In genomic region chr10:114043532-114044250, GRCh38 we compare ENCODE assay signal across 8 cellular contexts.
A peak's percentile ranks its signal among the peaks of the same experiment; 100 is the strongest.
DNase-seq lines count a peak whose midpoint lies in the region; ATAC-seq and TF ChIP-seq lines count a peak whose summit lies in the region.

Gene ADRB1 (plus strand): TSS chr10:114043866. CDS start chr10:114044133, 267 bp downstream.

- ATAC-seq in GM21825 (IDR thresholded peaks at IDR 0.05; ENCODE audit: unreplicated experiment) (peak; percentile 59), HG03135 (IDR thresholded peaks at IDR 0.05; ENCODE audit: unreplicated experiment) (no peak)
- peak; percentile 61 for ATAC-seq in stimulated activated naive CD8-positive, alpha-beta T cell treated with anti-CD3 and anti-CD28 coated beads, Interleukin-15, amount 100 ng/mL, for 72 hours

- H3K9me3 Mint-ChIP-seq in stimulated activated naive CD8-positive, alpha-beta T cell treated with anti-CD3 and anti-CD28 coated beads, Interleukin-15, amount 100 ng/mL, for 72 hours, result no peaks in the 10 kb centered on the region

- peak within 1 kb of the TSS; percentile 80 to 83 for H3K4me3 Mint-ChIP-seq in stimulated activated naive CD8-positive, alpha-beta T cell treated with anti-CD3 and anti-CD28 coated beads, Interleukin-15, amount 100 ng/mL, for 72 hours

- H3K4me1 Mint-ChIP-seq in stimulated activated naive CD8-positive, alpha-beta T cell treated with anti-CD3 and anti-CD28 coated beads, Interleukin-15, amount 100 ng/mL, for 72 hours, result peaks cover 24% of the 10 kb centered on the region

- DNase-seq in DMS53 (lab: John Stamatoyannopoulos, UW) (peak; percentile 93), NCI-H1105 treated with DMSO at 0.1 percent for 48 hours (lab: John Stamatoyannopoulos, UW) (peak; percentile 51), medulla oblongata (ENCODE audit: extremely low spot score) (peak; percentile 91)
- peak; percentile 11 for DNase-seq in effector CD8-positive, alpha-beta T cell (lab: John Stamatoyannopoulos, UW)
- peak; percentile 15 to 16 for DNase-seq in stimulated activated naive CD8-positive, alpha-beta T cell treated with anti-CD3 and anti-CD28 coated beads, Interleukin-15, amount 100 ng/mL, for 72 hours

- TF ChIP-seq CTCF in WI38 (IDR thresholded peaks at IDR 0.05; ENCODE audit: low read depth, low read length), result no peak

- peak within 1 kb of the TSS in 1 of 2 donors; percentile 78 for H3K27ac Mint-ChIP-seq in stimulated activated naive CD8-positive, alpha-beta T cell treated with anti-CD3 and anti-CD28 coated beads, Interleukin-15, amount 100 ng/mL, for 72 hours

- H3K27me3 Mint-ChIP-seq in stimulated activated naive CD8-positive, alpha-beta T cell treated with anti-CD3 and anti-CD28 coated beads, Interleukin-15, amount 100 ng/mL, for 72 hours, result peaks cover 95% of the 10 kb centered on the region

- H3K4me3 ChIP-seq in WI38 (ENCODE audit: low read depth, low read length), result 0 out of 2 replicates have a peak within 1 kb of the TSS, but pooled peaks have one; percentile 8

Comparison
In these comparisons a context has a peak if more than half of its experiments do, and no peak if none do; other contexts are left out.
1. DNase-seq: peak in every context shown above with its lines; median percentile 93 in DMS53; 91 in medulla oblongata; 51 in NCI-H1105 treated with DMSO at 0.1 percent for 48 hours; 16 in stimulated activated naive CD8-positive, alpha-beta T cell treated with anti-CD3 and anti-CD28 coated beads, Interleukin-15, amount 100 ng/mL, for 72 hours; 11 in effector CD8-positive, alpha-beta T cell.